In genomic region chr17:65750678-65751077, GRCh38 we compare ENCODE assay signal across 8 cellular contexts.
DNase-seq lines count a peak whose midpoint lies in the region; ATAC-seq and TF ChIP-seq lines count a peak whose summit lies in the region.

No MANE protein-coding gene starts in this region.

- ATAC-seq in GM23338 (no peak), GM19023 (IDR thresholded peaks at IDR 0.05; ENCODE audit: unreplicated experiment) (no peak)

- TF ChIP-seq POLR2A in prostate gland (IDR thresholded peaks at IDR 0.05), result no peak

- no peaks in the 10 kb centered on the region for H3K4me1 ChIP-seq in prostate gland (replicated peaks)
- H3K4me1 ChIP-seq in GM23338 (ENCODE audit: insufficient read depth), result no peaks in the 10 kb centered on the region; the same call in 1 of the 2 replicates

- no peak overlapping the region for H3K4me3 ChIP-seq in prostate gland
- H3K4me3 ChIP-seq in GM23338, result no peak overlapping the region

- H4K20me1 ChIP-seq in GM23338 (replicated peaks; ENCODE audit: insufficient read depth), result no peaks in the 10 kb centered on the region

- H3K27ac ChIP-seq in epithelial cell of prostate (peak overlapping the region; percentile 41), prostate gland (peak overlapping the region; percentile 53 to 59), GM23338 (ENCODE audit: low read depth) (no peak overlapping the region)

- no peaks in the 10 kb centered on the region for H3K36me3 Mint-ChIP-seq in GM23338 (ENCODE audit: low read depth)

- no peaks in the 10 kb centered on the region for H3F3A ChIP-seq in GM23338 (replicated peaks; ENCODE audit: low read depth)

- no peaks in the 10 kb centered on the region for H3K9me3 Mint-ChIP-seq in GM23338

- intact Hi-C loops in prostate gland (cut with DNase I), result no loop called here

- H3K4me1 Mint-ChIP-seq in GM23338, result peaks cover 7% of the 10 kb centered on the region; the same call in 2 of the 3 replicates

- no peak overlapping the region for H3K4me3 Mint-ChIP-seq in GM23338

- H3K27me3 ChIP-seq in prostate gland (replicated peaks; ENCODE audit: insufficient read depth), result no peaks in the 10 kb centered on the region
- no peaks in the 10 kb centered on the region for H3K27me3 ChIP-seq in GM23338 (ENCODE audit: insufficient read depth)

- H3K9me2 ChIP-seq in GM23338 (ENCODE audit: insufficient read depth), result no peaks in the 10 kb centered on the region

- TF ChIP-seq CTCF in prostate gland (IDR thresholded peaks at IDR 0.05) (no peak), GM23338 (conservative IDR thresholded peaks at IDR 0.05; ENCODE audit: low read depth in 2 of 2) (no peak)

- H3K9me3 ChIP-seq in prostate gland, result no peaks in the 10 kb centered on the region

- H3K27me3 Mint-ChIP-seq in GM23338 (ENCODE audit: insufficient read depth, low read depth, poor library complexity), result peaks cover 2% of the 10 kb centered on the region

- no peaks in the 10 kb centered on the region for H3K79me2 ChIP-seq in GM23338 (replicated peaks; ENCODE audit: insufficient read depth)

- WGBS in prostate gland, result 6% methylated on average over 2 of the region's 2 CpGs

- DNase-seq in Daoy (ENCODE audit: low read depth) (peak; percentile 96), NCI-H2081 (lab: John Stamatoyannopoulos, UW) (peak; percentile 64 to 87), epithelial cell of prostate (ENCODE audit: low read depth, low spot score) (peak; percentile 93), prostate gland (ENCODE audit: low spot score) (peak; percentile 92), GM23338 (ENCODE audit: low spot score) (no peak), cortex of kidney (lab: John Stamatoyannopoulos, UW) (no peak)
- peak; percentile 52 for DNase-seq in activated CD4-positive, alpha-beta T cell treated with anti-CD3 and anti-CD28 coated beads, Interleukin-2, amount 50 U/mL, for 1 hour

- H3K36me3 ChIP-seq in prostate gland, result no peaks in the 10 kb centered on the region
- no peaks in the 10 kb centered on the region for H3K36me3 ChIP-seq in GM23338 (ENCODE audit: insufficient read depth)

- no peak overlapping the region for H2AFZ ChIP-seq in GM23338

- H3K27ac Mint-ChIP-seq in GM23338, result no peak overlapping the region; the same call in 1 of the 2 replicates

- no peak overlapping the region for H3K4me2 ChIP-seq in GM23338

TF ChIP-seq in GM23338, 12 proteins besides CTCF, POLR2A, EP300 and RAD21:
- no peak for TF ChIP-seq STAT1 (IDR thresholded peaks at IDR 0.05; ENCODE audit: unreplicated experiment)
- no peak for TF ChIP-seq ZNF462 (CRISPR knock-in tag; IDR thresholded peaks at IDR 0.05)
- TF ChIP-seq CREB1 (CRISPR knock-in tag; IDR thresholded peaks at IDR 0.05; ENCODE audit: low read depth), result no peak
- no peak for TF ChIP-seq ETS1 (IDR thresholded peaks at IDR 0.05)
- no peak for TF ChIP-seq REST (IDR thresholded peaks at IDR 0.05; ENCODE audit: unreplicated experiment)
- no peak for TF ChIP-seq NANOG (IDR thresholded peaks at IDR 0.05; ENCODE audit: borderline replicate concordance)
- TF ChIP-seq ZNF114 (CRISPR knock-in tag; IDR thresholded peaks at IDR 0.05), result no peak
- no peak for TF ChIP-seq ZNF331 (CRISPR knock-in tag; IDR thresholded peaks at IDR 0.05; ENCODE audit: low read depth)
- TF ChIP-seq JUNB (IDR thresholded peaks at IDR 0.05; ENCODE audit: unreplicated experiment), result no peak
- TF ChIP-seq EZH2 (IDR thresholded peaks at IDR 0.05; ENCODE audit: low read depth, unreplicated experiment), result no peak
- TF ChIP-seq EZH2phosphoT487 (IDR thresholded peaks at IDR 0.05; ENCODE audit: unreplicated experiment), result no peak
- TF ChIP-seq POLR2AphosphoS5 (IDR thresholded peaks at IDR 0.05; ENCODE audit: low read depth), result no peak

Comparison
In these comparisons a context has a peak if more than half of its experiments do, and no peak if none do; other contexts are left out.
1. DNase-seq: peak in Daoy (single experiment), NCI-H2081 (2 of 2), activated CD4-positive, alpha-beta T cell treated with anti-CD3 and anti-CD28 coated beads, Interleukin-2, amount 50 U/mL, for 1 hour (single experiment), epithelial cell of prostate (single experiment) and prostate gland (single experiment); none in GM23338 (single experiment) and cortex of kidney (single experiment).